ENCODE assay signal across 23 cellular contexts in the genomic region with DNA sequence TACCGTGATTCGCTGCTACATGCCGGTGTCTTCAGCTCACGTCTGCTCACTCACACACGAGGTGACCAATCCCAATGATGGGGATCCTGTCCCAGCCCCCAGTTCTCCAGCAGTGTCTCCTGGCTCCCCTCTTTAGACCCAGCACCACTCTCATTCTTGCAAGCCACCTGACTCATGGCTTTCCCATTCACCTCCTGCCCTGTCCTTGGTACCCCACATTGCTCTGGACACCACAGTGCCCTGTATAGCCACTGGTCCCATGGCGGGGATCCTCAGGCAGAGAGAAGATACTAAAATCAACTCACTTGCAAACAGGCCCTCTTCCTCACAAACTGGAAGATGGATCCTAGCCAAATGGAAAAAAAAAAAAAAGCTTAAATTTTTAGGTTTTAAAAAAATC.
"Had no signal": no experiment of that assay in that cellular context is flagged by ENCODE, and none has a peak within 500 bp of the region (broad histone marks: within the 10 kb centered on the region; RNA-seq: fewer than 3 reads in every experiment).

No MANE protein-coding gene starts in this region.

- H3K9me3 ChIP-seq: SJSA1 had no signal

- H3K27me3 ChIP-seq: SJSA1 had no signal

- H3K36me3 Mint-ChIP-seq: IgD-negative memory B cell had no signal

- H3K27ac Mint-ChIP-seq: IgD-negative memory B cell had no signal

- H3K4me3 ChIP-seq: K562, SJSA1, SK-N-MC had no signal

- H3K4me2 ChIP-seq: KMS-11 had no signal

- H3K4me3 Mint-ChIP-seq: IgD-negative memory B cell had no signal

- H3K36me3 ChIP-seq: SJSA1 had no signal

- DNase-seq: Kasumi-1, MM.1S, NCI-H1092 treated with DMSO at 0.1 percent for 48 hours, NCI-H1417, NCI-H1436 treated with DMSO at 0.1 percent for 48 hours, NCI-H1694, NCI-H187 treated with DMSO at 0.1 percent for 48 hours, NCI-H2029 treated with DMSO at 0.1 percent for 48 hours, NCI-H2171 treated with DMSO at 0.1 percent for 48 hours, NCI-H345, NCI-H446 treated with DMSO at 0.1 percent for 48 hours, NCI-H510A treated with DMSO at 0.1 percent for 48 hours, NCI-H526 treated with DMSO at 0.1 percent for 48 hours, NCI-H748 treated with DMSO at 0.1 percent for 48 hours, Right ventricle myocardium superior, RPMI8226, SIG-M5 had no signal

- H3K27ac ChIP-seq: KMS-11, SJSA1, SK-N-MC had no signal

- H3K9ac ChIP-seq: KMS-11 had no signal

- H3K4me1 Mint-ChIP-seq: IgD-negative memory B cell had no signal

- ATAC-seq: HepG2, K562 had no signal
